Comparison of ENCODE assay signal across 17 cellular contexts in the genomic region with DNA sequence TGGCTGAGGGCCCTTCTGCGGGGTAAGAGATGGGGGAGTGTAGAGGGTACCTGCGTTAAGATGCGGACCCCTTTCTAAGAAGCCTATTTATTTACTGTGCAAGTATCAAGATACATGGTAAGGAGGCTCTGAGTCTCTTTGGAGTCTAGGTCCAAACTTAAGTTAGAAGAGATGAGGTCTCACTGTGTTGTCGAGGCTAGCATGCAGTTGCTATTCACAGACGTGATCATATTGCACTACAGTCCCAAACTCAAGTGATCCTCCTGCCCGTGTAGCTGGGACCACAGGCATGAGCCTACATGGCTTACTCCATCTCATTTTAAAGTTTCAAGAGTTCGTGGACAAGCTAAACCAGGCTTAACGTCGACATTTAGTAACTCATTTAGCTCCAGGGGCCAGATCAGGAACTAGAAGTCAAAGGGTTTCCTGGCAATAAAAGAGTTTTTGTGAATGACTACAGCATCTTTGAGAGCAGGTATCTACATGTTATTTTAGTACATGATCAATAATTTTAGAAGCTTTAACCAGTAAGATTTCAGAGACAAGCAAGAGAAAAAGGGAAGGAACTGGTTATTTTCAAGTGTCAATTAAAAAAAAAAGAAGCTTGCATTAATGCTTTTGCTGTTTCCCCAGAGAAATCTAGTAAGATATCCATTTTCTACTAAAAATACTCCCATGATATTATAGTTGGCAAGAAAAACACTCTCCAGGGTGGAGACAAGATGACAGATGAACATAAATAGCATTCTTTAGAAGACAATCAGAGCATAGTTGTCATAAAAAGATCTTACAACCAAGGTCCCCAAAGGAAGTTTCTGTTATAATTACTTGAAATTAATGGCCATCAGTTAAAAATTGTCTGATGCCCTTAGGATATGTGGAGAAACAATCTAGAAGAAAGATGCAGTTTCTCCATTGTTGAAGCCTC.
DNase-seq lines count a peak whose midpoint lies in the region; ATAC-seq, FAIRE-seq and TF ChIP-seq lines count a peak whose summit lies in the region.
"Had no signal": no experiment of that assay in that cellular context is flagged by ENCODE, and none has a peak within 500 bp of the region (broad histone marks: within the 10 kb centered on the region; RNA-seq: fewer than 3 reads in every experiment).

No MANE protein-coding gene starts in this region.

- BruUV-seq in endothelial cell of umbilical vein (replicated peaks; lab: Mats Ljungman, UMichigan), result no TSS peak
- BruUV-seq in HepG2 (replicated peaks; lab: Mats Ljungman, UMichigan), result no TSS peak

- H3K9ac ChIP-seq in endothelial cell of umbilical vein (replicated peaks; ENCODE audit: extremely low read depth, insufficient read depth, low read length), result no peak overlapping the region
- H3K9ac ChIP-seq in HepG2 (ENCODE audit: insufficient read depth, low read depth, low read length), result no peak overlapping the region

- ATAC-seq in right lobe of liver, result no peak
- ATAC-seq in HepG2, result no peak
- ATAC-seq: heart left ventricle had no signal

- TF ChIP-seq RAD21 in HepG2 (CRISPR knock-in tag; IDR thresholded peaks at IDR 0.05), result no peak

- H3K27me3 ChIP-seq in endothelial cell of umbilical vein (ENCODE audit: control insufficient read depth in 2 of 2, insufficient read depth in 2 of 2, low read length in 2 of 2) (no peaks in the 10 kb centered on the region), muscle layer of duodenum (ENCODE audit: low read depth, low read length) (no peaks in the 10 kb centered on the region), right lobe of liver (no peaks in the 10 kb centered on the region), HepG2 (ENCODE audit: control insufficient read depth in 1 of 2, insufficient read depth in 2 of 2, low read length in 2 of 2) (no peaks in the 10 kb centered on the region)
- H3K27me3 ChIP-seq: heart left ventricle had no signal

- H3K4me2 ChIP-seq in endothelial cell of umbilical vein (ENCODE audit: insufficient read depth, low read length) (no peak overlapping the region), HepG2 (ENCODE audit: low read depth, low read length) (no peak overlapping the region)

- H3K4me1 ChIP-seq in endothelial cell of umbilical vein (ENCODE audit: control insufficient read depth, extremely low read depth, insufficient read depth, low read length) (peaks cover 18% of the 10 kb centered on the region), muscle layer of duodenum (ENCODE audit: control insufficient read depth in 1 of 2, insufficient read depth in 2 of 2, low read length in 2 of 2) (peaks cover 33 to 61% of the 10 kb centered on the region in 2 donors), right lobe of liver (peaks cover 0 to 6% (median 0%) of the 10 kb centered on the region in 4 donors), HepG2 (ENCODE audit: insufficient read depth, low read length) (peaks cover 8% of the 10 kb centered on the region; the same call in 1 of the 2 replicates)

- H4K20me1 ChIP-seq in endothelial cell of umbilical vein (replicated peaks; ENCODE audit: control insufficient read depth, extremely low read depth, insufficient read depth, low read length), result no peaks in the 10 kb centered on the region
- no peaks in the 10 kb centered on the region for H4K20me1 ChIP-seq in HepG2 (ENCODE audit: insufficient read depth, low read length)

- H3K4me3 ChIP-seq in AG10803 (ENCODE audit: low read length) (no peak overlapping the region), endothelial cell of umbilical vein (replicated peaks in 1 of 3; ENCODE audit: insufficient read depth in 1 of 3, low read depth in 1 of 3, low read length in 3 of 3) (no peak overlapping the region), muscle layer of duodenum (ENCODE audit: low read depth in 1 of 2, low read length in 2 of 2) (no peak overlapping the region), right lobe of liver (no peak overlapping the region), HepG2 (replicated peaks in 1 of 3; ENCODE audit: insufficient read depth in 1 of 3, low read depth in 2 of 3, low read length in 3 of 3) (no peak overlapping the region)
- H3K4me3 ChIP-seq: heart left ventricle, left ventricle myocardium inferior had no signal

- H3K9me3 ChIP-seq in endothelial cell of umbilical vein (replicated peaks; ENCODE audit: control insufficient read depth, insufficient read depth, low read length), result no peaks in the 10 kb centered on the region
- no peaks in the 10 kb centered on the region for H3K9me3 ChIP-seq in muscle layer of duodenum (ENCODE audit: control insufficient read depth in 1 of 2, low read length in 2 of 2)
- H3K9me3 ChIP-seq in right lobe of liver, result no peaks in the 10 kb centered on the region
- no peaks in the 10 kb centered on the region for H3K9me3 ChIP-seq in HepG2 (ENCODE audit: low read length)
- H3K9me3 ChIP-seq: heart left ventricle, left ventricle myocardium inferior had no signal

- TF ChIP-seq EP300 in HepG2 (IDR thresholded peaks at IDR 0.05; ENCODE audit: low read depth in 2 of 2, low read length in 2 of 2) (no peak), HepG2 (CRISPR knock-in tag; IDR thresholded peaks at IDR 0.05; ENCODE audit: borderline replicate concordance) (no peak)

- no peak overlapping the region for H2AFZ ChIP-seq in endothelial cell of umbilical vein (ENCODE audit: low read depth, low read length)
- no peak overlapping the region for H2AFZ ChIP-seq in HepG2 (ENCODE audit: low read length)

- 52% methylated on average over 8 of the region's 9 CpGs for WGBS in right lobe of liver (ENCODE audit: insufficient coverage, low coverage, low lambda C conversion rate, missing lambda C conversion rate)
- WGBS in HepG2 (ENCODE audit: low lambda C conversion rate), result 95% methylated on average over 9 of the region's 9 CpGs

- in situ Hi-C loops in HepG2 (cut with HindIII; ENCODE audit: extremely low pct_ligation_motif_present, low pct_unique_long_range_greater_than_20kb), result no loop called here

- H3K27ac ChIP-seq in endothelial cell of umbilical vein (ENCODE audit: insufficient read depth, low read depth, low read length), result no peak overlapping the region
- H3K27ac ChIP-seq in muscle layer of duodenum (ENCODE audit: low read length), result peak overlapping the region; percentile 5
- H3K27ac ChIP-seq in right lobe of liver, result no peak overlapping the region
- no peak overlapping the region for H3K27ac ChIP-seq in HepG2 (ENCODE audit: extremely low read length, insufficient read depth, low read length)
- H3K27ac ChIP-seq: left ventricle myocardium inferior had no signal

- intact Hi-C loops in endothelial cell of umbilical vein (cut with micrococcal nuclease), result no loop called here
- intact Hi-C loops in right lobe of liver (cut with DNase I), result no loop called here
- intact Hi-C loops in HepG2 (cut with micrococcal nuclease; ENCODE audit: unreplicated experiment), result no loop called here

- POLR2A ChIA-PET in endothelial cell of umbilical vein (lab: Charles Lee), result no interaction called here
- POLR2A ChIA-PET in HepG2 (lab: Yijun Ruan, JAX), result no interaction called here

- no peaks in the 10 kb centered on the region for H3K36me3 ChIP-seq in endothelial cell of umbilical vein (ENCODE audit: control insufficient read depth in 2 of 2, extremely low read depth in 1 of 2, insufficient read depth in 2 of 2, low read length in 2 of 2)
- no peaks in the 10 kb centered on the region for H3K36me3 ChIP-seq in muscle layer of duodenum (ENCODE audit: control insufficient read depth in 1 of 2, insufficient read depth in 2 of 2, low read length in 2 of 2)
- no peaks in the 10 kb centered on the region for H3K36me3 ChIP-seq in right lobe of liver
- peaks cover 6 to 13% of the 10 kb centered on the region in 2 experiments; a peak in 3 of 5 replicates for H3K36me3 ChIP-seq in HepG2 (replicated peaks in 1 of 2; ENCODE audit: control insufficient read depth in 1 of 2, insufficient read depth in 2 of 2, low read length in 2 of 2)
- H3K36me3 ChIP-seq: heart left ventricle, left ventricle myocardium inferior had no signal

- no peak for TF ChIP-seq POLR2A in endothelial cell of umbilical vein (IDR thresholded peaks at IDR 0.05; ENCODE audit: low read depth, low read length)
- no peak for TF ChIP-seq POLR2A in right lobe of liver (IDR thresholded peaks at IDR 0.05)
- TF ChIP-seq POLR2A in HepG2 (IDR thresholded peaks at IDR 0.05; ENCODE audit: insufficient read depth in 1 of 2, low read depth in 2 of 2, low read length in 2 of 2), result no peak

- DNase-seq in AG10803 (ENCODE audit: low read depth), result peak; percentile 69
- peak; percentile 28 for DNase-seq in M059J (ENCODE audit: low read depth)
- peak; percentile 19 for DNase-seq in endothelial cell of umbilical vein (ENCODE audit: low read depth, low spot score)
- DNase-seq in NCI-H748 treated with DMSO at 0.1 percent for 48 hours (lab: John Stamatoyannopoulos, UW), result no peak
- DNase-seq in right lobe of liver, result no peak
- DNase-seq in HepG2 (ENCODE audit: low spot score), result no peak
- DNase-seq in CD1c-positive myeloid dendritic cell (ENCODE audit: extremely low spot score), result no peak
- DNase-seq: activated CD4-positive, alpha-beta T cell treated with anti-CD3 and anti-CD28 coated beads, Interleukin-2, amount 10 ng/mL, durations not matched to agents 7 days and 5 days; anterior cingulate cortex; DMS79 treated with DMSO at 0.1 percent for 48 hours; heart left ventricle; left ventricle myocardium inferior; nucleus accumbens; T-helper 1 cell had no signal

- no peak for TF ChIP-seq CTCF in AG10803 (conservative IDR thresholded peaks at IDR 0.05; ENCODE audit: low read length)
- TF ChIP-seq CTCF in endothelial cell of umbilical vein (IDR thresholded peaks at IDR 0.05; ENCODE audit: extremely low read depth in 1 of 2, insufficient read depth in 1 of 2, low read depth in 1 of 2, low read length in 2 of 2), result no peak
- no peak for TF ChIP-seq CTCF in right lobe of liver (IDR thresholded peaks at IDR 0.05)
- TF ChIP-seq CTCF in HepG2 (CRISPR knock-in tag; IDR thresholded peaks at IDR 0.05), result no peak

- H3K9me1 ChIP-seq in endothelial cell of umbilical vein (replicated peaks; ENCODE audit: control insufficient read depth, extremely low read depth, insufficient read depth, low read length), result no peaks in the 10 kb centered on the region

- CTCF ChIA-PET in endothelial cell of umbilical vein (lab: Charles Lee), result interaction anchor here (1.0 to 2.0 kb wide), 4 partner anchors 11 to 33 kb away, joined by 3 to 13 read pairs (median 3); no protein-coding TSS in a partner anchor
- CTCF ChIA-PET in HepG2 (lab: Yijun Ruan, JAX; ENCODE audit: low intra/inter-chr PET ratio, low total read pairs), result no interaction called here

- no peak for FAIRE-seq in endothelial cell of umbilical vein (lab: Jason Lieb, UNC)
- no peak for FAIRE-seq in HepG2 (lab: Jason Lieb, UNC)
- FAIRE-seq: GM12892, GM19239 had no signal

- dilution Hi-C loops in endothelial cell of umbilical vein (cut with MboI; ENCODE audit: extremely low pct_ligation_motif_present, low sequenced_read_pairs), result no loop called here

- H3K79me2 ChIP-seq in endothelial cell of umbilical vein (ENCODE audit: control insufficient read depth, insufficient read depth, low read length) (peaks cover 10% of the 10 kb centered on the region), HepG2 (ENCODE audit: insufficient read depth, low read length) (peaks cover 4% of the 10 kb centered on the region)

TF ChIP-seq in endothelial cell of umbilical vein, 7 proteins besides CTCF, POLR2A, EP300 and RAD21:
- TF ChIP-seq POLR2AphosphoS5 (IDR thresholded peaks at IDR 0.05; ENCODE audit: insufficient read depth, low read depth, low read length), result no peak

TF ChIP-seq in HepG2, 621 proteins besides CTCF, POLR2A, EP300 and RAD21 (continues in another document):
- no peak for TF ChIP-seq ZNF543 (CRISPR knock-in tag; IDR thresholded peaks at IDR 0.05)

Comparison
In these comparisons a context has a peak if more than half of its experiments do, and no peak if none do; other contexts are left out.
1. DNase-seq: peak in AG10803 (single experiment), M059J (single experiment) and endothelial cell of umbilical vein (single experiment); none in NCI-H748 treated with DMSO at 0.1 percent for 48 hours (single experiment), right lobe of liver (0 of 3), HepG2 (single experiment) and CD1c-positive myeloid dendritic cell (single experiment).